10 cellular contexts compared by ENCODE assay signal in genomic region chr11:106761240-106761639, GRCh38.
"Had no signal": no experiment of that assay in that cellular context is flagged by ENCODE, and none has a peak within 500 bp of the region (broad histone marks: within the 10 kb centered on the region; RNA-seq: fewer than 3 reads in every experiment).

No MANE protein-coding gene starts in this region.

- H3K9ac ChIP-seq: GM23248 had no signal

- DNase-seq: GM23248, GOT3, H9, HCEC 1CT, HFFc6 had no signal

- H3K4me3 ChIP-seq: GM23248, GM23338, HAP-1 had no signal

- H3K4me2 ChIP-seq: GM23338 had no signal

- H3K4me1 ChIP-seq: HAP-1 had no signal

- ATAC-seq: GM23338, HCT116 had no signal

- FAIRE-seq: H1, H54 had no signal

- H3K9me3 ChIP-seq: HAP-1 had no signal

- H3K36me3 ChIP-seq: HAP-1 had no signal

- H2AFZ ChIP-seq: GM23248, GM23338 had no signal

- H3K27ac ChIP-seq: GM23248 had no signal
